In the genomic region with DNA sequence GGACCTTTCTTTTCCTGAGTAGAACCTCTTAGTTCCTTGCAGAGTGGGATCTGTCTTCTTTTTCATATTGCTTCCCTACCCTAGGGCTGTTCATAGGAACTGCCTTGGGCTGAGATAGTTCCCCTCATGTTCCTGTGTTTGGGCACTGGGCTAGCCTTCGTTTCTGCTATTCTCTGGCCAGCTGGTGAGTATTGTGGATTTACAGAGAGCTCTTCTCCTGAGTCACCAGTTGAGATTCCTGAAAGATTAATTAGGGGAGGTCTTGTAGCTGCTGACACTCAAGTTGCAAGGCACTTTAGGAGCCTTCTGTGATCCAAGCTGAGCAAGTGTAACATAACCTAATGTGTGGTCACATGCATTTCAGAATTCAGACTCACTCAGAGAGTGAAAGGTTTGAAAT, we compare ENCODE assay signal across 8 cellular contexts. TPM values are rescaled to one million over a fixed set of nuclear protein-coding genes. Genes with fewer than 3 reads are reported as not detected.
A peak's percentile ranks its signal among the peaks of the same experiment; 100 is the strongest.
DNase-seq lines count a peak whose midpoint lies in the region; ATAC-seq and TF ChIP-seq lines count a peak whose summit lies in the region.
"Had no signal": no experiment of that assay in that cellular context is flagged by ENCODE, and none has a peak within 500 bp of the region (broad histone marks: within the 10 kb centered on the region; RNA-seq: fewer than 3 reads in every experiment).

No MANE protein-coding gene starts in this region.

- intact Hi-C loops in sciatic nerve (cut with DNase I) = no loop called here

- H3K27ac ChIP-seq in RWPE1 = peak overlapping the region; percentile 57

- DNase-seq in GM03348 (ENCODE audit: low spot score) (peak; percentile 60), RWPE1 (ENCODE audit: low spot score) (no peak), fibroblast of the aortic adventitia (ENCODE audit: low read depth) (peak; percentile 65), sciatic nerve (ENCODE audit: low spot score) (no peak), NCI-H526 (lab: John Stamatoyannopoulos, UW) (no peak), NCI-H2107 (lab: John Stamatoyannopoulos, UW) (no peak)
- DNase-seq: activated CD8-positive, alpha-beta memory T cell treated with anti-CD3 and anti-CD28 coated beads, Interleukin-2, amount 50 U/mL, for 4 hours had no signal

- no peak overlapping the region for H3K4me3 ChIP-seq in fibroblast of the aortic adventitia (ENCODE audit: low read depth, low read length)

- CTCF ChIA-PET in RWPE1 (lab: Yijun Ruan, JAX) = no interaction called here

- ATAC-seq in sciatic nerve (peak; percentile 23), HG03378 (IDR thresholded peaks at IDR 0.05; ENCODE audit: unreplicated experiment) (no peak)

- no peak for TF ChIP-seq CTCF in RWPE1 (conservative IDR thresholded peaks at IDR 0.05; ENCODE audit: low read depth)
- TF ChIP-seq CTCF in fibroblast of the aortic adventitia (IDR thresholded peaks at IDR 0.05; ENCODE audit: insufficient read depth, low read length) = no peak

- POLR2A ChIA-PET in RWPE1 (lab: Yijun Ruan, JAX; ENCODE audit: low non-redundant PET) = no interaction called here

RNA-seq across cellular contexts. Expression of a gene that starts 30.7 kb away (rescaled TPM):
- total RNA-seq in fibroblast of the aortic adventitia (ENCODE audit: low replicate concordance) = 83.7 and 253 TPM in 2 replicates
- 167 TPM for total RNA-seq in sciatic nerve

Comparison
In these comparisons a context has a peak if more than half of its experiments do, and no peak if none do; other contexts are left out.
1. DNase-seq: peak in GM03348 (single experiment) and fibroblast of the aortic adventitia (single experiment); none in RWPE1 (single experiment), sciatic nerve (single experiment), NCI-H526 (0 of 2) and NCI-H2107 (single experiment).